ENCODE assay signal across 28 cellular contexts in genomic region chr14:68913516-68913915, GRCh38.
DNase-seq lines count a peak whose midpoint lies in the region; ATAC-seq and TF ChIP-seq lines count a peak whose summit lies in the region.
"Had no signal": no experiment of that assay in that cellular context is flagged by ENCODE, and none has a peak within 500 bp of the region (broad histone marks: within the 10 kb centered on the region; RNA-seq: fewer than 3 reads in every experiment).

No MANE protein-coding gene starts in this region.

- no peak overlapping the region for H2BK120ac ChIP-seq in mesenchymal stem cell (ENCODE audit: low read depth, low read length)

- no peak overlapping the region for H3K14ac ChIP-seq in mesenchymal stem cell (ENCODE audit: low read length in 2 of 2)

- no peak overlapping the region for H3K18ac ChIP-seq in mesenchymal stem cell (ENCODE audit: low read depth in 1 of 2, low read length in 2 of 2)

- H2BK15ac ChIP-seq in mesenchymal stem cell (ENCODE audit: low read depth, poor library complexity, severe bottlenecking): no peak overlapping the region

- H3K9ac ChIP-seq in mesenchymal stem cell (ENCODE audit: low read length): no peak overlapping the region

- no peaks in the 10 kb centered on the region for H3K9me3 Mint-ChIP-seq in activated CD8-positive, alpha-beta T cell treated with anti-CD3 and anti-CD28 coated beads for 36 hours
- no peaks in the 10 kb centered on the region for H3K9me3 Mint-ChIP-seq in activated CD8-positive, alpha-beta T cell treated with anti-CD3 and anti-CD28 coated beads, Interleukin-2, amount 10 ng/mL, durations not matched to agents 7 days and 5 days (ENCODE audit: insufficient read depth)
- H3K9me3 Mint-ChIP-seq in activated naive CD8-positive, alpha-beta T cell treated with anti-CD3 and anti-CD28 coated beads for 36 hours: no peaks in the 10 kb centered on the region
- no peaks in the 10 kb centered on the region for H3K9me3 Mint-ChIP-seq in immature natural killer cell
- H3K9me3 Mint-ChIP-seq: activated CD4-positive, alpha-beta memory T cell treated with anti-CD3 and anti-CD28 coated beads for 36 hours; natural killer cell had no signal

- H3K4me2 ChIP-seq in mesenchymal stem cell (ENCODE audit: low read length, poor library complexity, severe bottlenecking): no peak overlapping the region

- CTCF ChIA-PET in activated CD8-positive, alpha-beta T cell treated with anti-CD3 and anti-CD28 coated beads for 36 hours (lab: Charles Lee): interaction anchor here (0.8 to 7.0 kb wide), 8 partner anchors 12 to 194 kb away, joined by 3 to 87 read pairs (median 17); no protein-coding TSS in a partner anchor
- CTCF ChIA-PET in activated CD8-positive, alpha-beta T cell treated with anti-CD3 and anti-CD28 coated beads, Interleukin-2, amount 10 ng/mL, durations not matched to agents 7 days and 5 days (lab: Charles Lee): interaction anchor here (0.6 to 5.7 kb wide), 18 partner anchors 11 to 1029 kb away, joined by 3 to 85 read pairs (median 4); no protein-coding TSS in a partner anchor

- peak overlapping the region in 1 of 2 experiments; percentile 57 for H2BK12ac ChIP-seq in mesenchymal stem cell (ENCODE audit: low read length in 2 of 2)

- H3K4me1 ChIP-seq in mesenchymal stem cell (ENCODE audit: control insufficient read depth, insufficient read depth, low read depth, low read length) (peaks cover 30% of the 10 kb centered on the region), thoracic aorta (ENCODE audit: control insufficient read depth in 1 of 2, low read depth in 2 of 2) (peaks cover 20 to 94% of the 10 kb centered on the region in 2 donors)
- H3K4me1 ChIP-seq: SJCRH30, thyroid gland had no signal

- H2AK5ac ChIP-seq in mesenchymal stem cell (ENCODE audit: low read length, severe bottlenecking): peak overlapping the region; percentile 49

- intact Hi-C loops in activated CD8-positive, alpha-beta T cell treated with anti-CD3 and anti-CD28 coated beads for 36 hours (cut with micrococcal nuclease): loop anchor here (5.0 kb wide), 2 partner anchors 69 to 179 kb away; no protein-coding TSS in a partner anchor

- POLR2A ChIA-PET in activated CD8-positive, alpha-beta T cell treated with anti-CD3 and anti-CD28 coated beads for 36 hours (lab: Charles Lee): interaction anchor here (1.1 kb wide), 1 partner anchor 14 kb away, joined by 3 read pairs; no protein-coding TSS in a partner anchor
- POLR2A ChIA-PET in activated CD8-positive, alpha-beta T cell treated with anti-CD3 and anti-CD28 coated beads, Interleukin-2, amount 10 ng/mL, durations not matched to agents 7 days and 5 days (lab: Charles Lee): no interaction called here

- peak overlapping the region in 1 of 2 experiments; percentile 84 for H3K23ac ChIP-seq in mesenchymal stem cell (ENCODE audit: low read length in 2 of 2)

- H3K4ac ChIP-seq in mesenchymal stem cell (ENCODE audit: low read depth in 1 of 2, low read length in 2 of 2): no peak overlapping the region

- H3K27me3 ChIP-seq in mesenchymal stem cell (ENCODE audit: control insufficient read depth in 1 of 2, insufficient read depth in 1 of 2, low read length in 2 of 2): no peaks in the 10 kb centered on the region
- no peaks in the 10 kb centered on the region for H3K27me3 ChIP-seq in thoracic aorta (replicated peaks; ENCODE audit: insufficient read depth)
- H3K27me3 ChIP-seq: dorsolateral prefrontal cortex, heart right ventricle, ovary, SJCRH30, thyroid gland had no signal

- H3K27me3 Mint-ChIP-seq in activated CD8-positive, alpha-beta T cell treated with anti-CD3 and anti-CD28 coated beads for 36 hours: no peaks in the 10 kb centered on the region
- no peaks in the 10 kb centered on the region for H3K27me3 Mint-ChIP-seq in activated CD8-positive, alpha-beta T cell treated with anti-CD3 and anti-CD28 coated beads, Interleukin-2, amount 10 ng/mL, durations not matched to agents 7 days and 5 days (ENCODE audit: low read depth)
- H3K27me3 Mint-ChIP-seq in activated naive CD8-positive, alpha-beta T cell treated with anti-CD3 and anti-CD28 coated beads for 36 hours: no peaks in the 10 kb centered on the region
- peaks cover 0 to 3% (median 2%) of the 10 kb centered on the region in 3 donors for H3K27me3 Mint-ChIP-seq in immature natural killer cell (ENCODE audit: low read depth in 3 of 3)
- H3K27me3 Mint-ChIP-seq: activated CD4-positive, alpha-beta memory T cell treated with anti-CD3 and anti-CD28 coated beads for 36 hours had no signal

- no peak overlapping the region for H2AFZ ChIP-seq in mesenchymal stem cell (ENCODE audit: low read depth, low read length)

- TF ChIP-seq CTCF in activated CD8-positive, alpha-beta T cell treated with anti-CD3 and anti-CD28 coated beads for 36 hours (IDR thresholded peaks at IDR 0.05): no peak
- peak; percentile 7 for TF ChIP-seq CTCF in thoracic aorta (IDR thresholded peaks at IDR 0.05)

- H3K79me1 ChIP-seq in mesenchymal stem cell (replicated peaks; ENCODE audit: low read length, poor library complexity, severe bottlenecking): peaks cover 10% of the 10 kb centered on the region

- no peak overlapping the region for H2BK5ac ChIP-seq in mesenchymal stem cell (ENCODE audit: low read depth, low read length, poor library complexity, severe bottlenecking)

- no peak overlapping the region for H3K4me3 Mint-ChIP-seq in activated CD8-positive, alpha-beta T cell treated with anti-CD3 and anti-CD28 coated beads for 36 hours
- no peak overlapping the region for H3K4me3 Mint-ChIP-seq in activated CD8-positive, alpha-beta T cell treated with anti-CD3 and anti-CD28 coated beads, Interleukin-2, amount 10 ng/mL, durations not matched to agents 7 days and 5 days
- no peak overlapping the region for H3K4me3 Mint-ChIP-seq in activated naive CD8-positive, alpha-beta T cell treated with anti-CD3 and anti-CD28 coated beads for 36 hours
- H3K4me3 Mint-ChIP-seq in immature natural killer cell: no peak overlapping the region
- H3K4me3 Mint-ChIP-seq: activated CD4-positive, alpha-beta memory T cell treated with anti-CD3 and anti-CD28 coated beads for 36 hours; natural killer cell had no signal

- H3K27ac ChIP-seq in mesenchymal stem cell (ENCODE audit: low read length, poor library complexity, severe bottlenecking): no peak overlapping the region
- peak overlapping the region; percentile 41 to 81 for H3K27ac ChIP-seq in thoracic aorta
- H3K27ac ChIP-seq: 22Rv1, ovary, SJCRH30, thyroid gland had no signal

- DNase-seq in activated CD8-positive, alpha-beta T cell treated with anti-CD3 and anti-CD28 coated beads for 36 hours: no peak
- no peak for DNase-seq in activated CD8-positive, alpha-beta T cell treated with anti-CD3 and anti-CD28 coated beads, Interleukin-2, amount 10 ng/mL, durations not matched to agents 7 days and 5 days
- no peak for DNase-seq in activated naive CD8-positive, alpha-beta T cell treated with anti-CD3 and anti-CD28 coated beads for 36 hours
- no peak for DNase-seq in mesenchymal stem cell
- no peak for DNase-seq in thoracic aorta (ENCODE audit: low spot score)
- DNase-seq in immature natural killer cell: no peak
- no peak for DNase-seq in NCI-H2107 (lab: John Stamatoyannopoulos, UW)
- DNase-seq: activated CD4-positive, alpha-beta memory T cell treated with anti-CD3 and anti-CD28 coated beads for 36 hours; activated naive CD4-positive, alpha-beta T cell; central memory CD4-positive, alpha-beta T cell; DMS 273 treated with DMSO at 0.1 percent for 48 hours; dorsolateral prefrontal cortex; heart right ventricle; KG1; natural killer cell; NCI-H1436 treated with DMSO at 0.1 percent for 48 hours; NCI-H2171 treated with DMSO at 0.1 percent for 48 hours; NCI-H524 treated with DMSO at 0.1 percent for 48 hours; ovary; SJCRH30; stimulated activated CD4-positive, alpha-beta T cell treated with anti-CD3 and anti-CD28 coated beads, Interleukin-12 subunit alpha, Interleukin-12 subunit beta, amount 100 ng/mL, for 4 hours; stimulated activated CD4-positive, alpha-beta T cell treated with anti-CD3 and anti-CD28 coated beads, Interleukin-4, amount 100 ng/mL, for 24 hours; stimulated activated naive CD4-positive, alpha-beta T cell; thyroid gland had no signal

- H3K4me1 Mint-ChIP-seq in activated CD8-positive, alpha-beta T cell treated with anti-CD3 and anti-CD28 coated beads for 36 hours (ENCODE audit: low read depth): peaks cover 62% of the 10 kb centered on the region
- peaks cover 21% of the 10 kb centered on the region for H3K4me1 Mint-ChIP-seq in activated CD8-positive, alpha-beta T cell treated with anti-CD3 and anti-CD28 coated beads, Interleukin-2, amount 10 ng/mL, durations not matched to agents 7 days and 5 days (ENCODE audit: low read depth)
- peaks cover 56% of the 10 kb centered on the region for H3K4me1 Mint-ChIP-seq in activated naive CD8-positive, alpha-beta T cell treated with anti-CD3 and anti-CD28 coated beads for 36 hours
- H3K4me1 Mint-ChIP-seq in immature natural killer cell: peaks cover 0 to 16% of the 10 kb centered on the region in 2 donors

- H4K8ac ChIP-seq in mesenchymal stem cell (ENCODE audit: low read length): no peak overlapping the region

- no peak for ATAC-seq in activated CD8-positive, alpha-beta T cell treated with anti-CD3 and anti-CD28 coated beads for 36 hours
- ATAC-seq in activated CD8-positive, alpha-beta T cell treated with anti-CD3 and anti-CD28 coated beads, Interleukin-2, amount 10 ng/mL, durations not matched to agents 7 days and 5 days: no peak
- ATAC-seq in thoracic aorta (ENCODE audit: insufficient number of reproducible peaks, low FRiP score, low read depth) (no peak), HG03039 (IDR thresholded peaks at IDR 0.05; ENCODE audit: unreplicated experiment) (no peak)
- ATAC-seq: activated CD4-positive, CD25-positive, alpha-beta regulatory T cell treated with anti-CD3 and anti-CD28 coated beads, Interleukin-2, amount 50 U/mL, for 24 hours; heart right ventricle; natural killer cell; Panc1 had no signal

- 94% methylated on average over 3 of the region's 3 CpGs for WGBS in mesenchymal stem cell

- H3K4me3 ChIP-seq in mesenchymal stem cell (ENCODE audit: insufficient read depth in 1 of 2, low read depth in 1 of 2, low read length in 2 of 2): no peak overlapping the region
- no peak overlapping the region for H3K4me3 ChIP-seq in thoracic aorta
- H3K4me3 ChIP-seq: dorsolateral prefrontal cortex, heart right ventricle, ovary, SJCRH30, thyroid gland had no signal

- H4K91ac ChIP-seq in mesenchymal stem cell (ENCODE audit: low read length): no peak overlapping the region

- H3K9me3 ChIP-seq in mesenchymal stem cell (ENCODE audit: control insufficient read depth, low read length): no peaks in the 10 kb centered on the region
- H3K9me3 ChIP-seq in thoracic aorta: no peaks in the 10 kb centered on the region
- H3K9me3 ChIP-seq: heart right ventricle, ovary, SJCRH30, thyroid gland had no signal

- H3K36me3 Mint-ChIP-seq in activated CD8-positive, alpha-beta T cell treated with anti-CD3 and anti-CD28 coated beads for 36 hours (ENCODE audit: low read depth): peaks cover 72% of the 10 kb centered on the region
- peaks cover 37% of the 10 kb centered on the region for H3K36me3 Mint-ChIP-seq in activated CD8-positive, alpha-beta T cell treated with anti-CD3 and anti-CD28 coated beads, Interleukin-2, amount 10 ng/mL, durations not matched to agents 7 days and 5 days (ENCODE audit: low read depth)
- peaks cover 54% of the 10 kb centered on the region for H3K36me3 Mint-ChIP-seq in activated naive CD8-positive, alpha-beta T cell treated with anti-CD3 and anti-CD28 coated beads for 36 hours
- peaks cover 0 to 3% (median 0%) of the 10 kb centered on the region in 3 donors for H3K36me3 Mint-ChIP-seq in immature natural killer cell
- H3K36me3 Mint-ChIP-seq: natural killer cell had no signal

- H3K36me3 ChIP-seq in mesenchymal stem cell (ENCODE audit: control insufficient read depth in 1 of 2, insufficient read depth in 2 of 2, low read depth in 1 of 2, low read length in 2 of 2) (peaks cover 69 to 76% of the 10 kb centered on the region in 2 experiments), thoracic aorta (peaks cover 47% of the 10 kb centered on the region)
- H3K36me3 ChIP-seq: ovary had no signal

- H3K27ac Mint-ChIP-seq in activated CD8-positive, alpha-beta T cell treated with anti-CD3 and anti-CD28 coated beads for 36 hours: peak overlapping the region; percentile 27
- H3K27ac Mint-ChIP-seq in activated CD8-positive, alpha-beta T cell treated with anti-CD3 and anti-CD28 coated beads, Interleukin-2, amount 10 ng/mL, durations not matched to agents 7 days and 5 days: no peak overlapping the region
- peak overlapping the region; percentile 60 for H3K27ac Mint-ChIP-seq in activated naive CD8-positive, alpha-beta T cell treated with anti-CD3 and anti-CD28 coated beads for 36 hours
- H3K27ac Mint-ChIP-seq in immature natural killer cell: no peak overlapping the region
- H3K27ac Mint-ChIP-seq: activated CD4-positive, alpha-beta memory T cell treated with anti-CD3 and anti-CD28 coated beads for 36 hours; natural killer cell had no signal

Comparison
In these comparisons a context has a peak if more than half of its experiments do, and no peak if none do; other contexts are left out.
1. H3K27ac Mint-ChIP-seq: peak in activated CD8-positive, alpha-beta T cell treated with anti-CD3 and anti-CD28 coated beads for 36 hours (single experiment) and activated naive CD8-positive, alpha-beta T cell treated with anti-CD3 and anti-CD28 coated beads for 36 hours (single experiment); none in activated CD8-positive, alpha-beta T cell treated with anti-CD3 and anti-CD28 coated beads, Interleukin-2, amount 10 ng/mL, durations not matched to agents 7 days and 5 days (single experiment) and immature natural killer cell (0 of 6).